Comparison of ENCODE assay signal across 9 cellular contexts in the genomic region with DNA sequence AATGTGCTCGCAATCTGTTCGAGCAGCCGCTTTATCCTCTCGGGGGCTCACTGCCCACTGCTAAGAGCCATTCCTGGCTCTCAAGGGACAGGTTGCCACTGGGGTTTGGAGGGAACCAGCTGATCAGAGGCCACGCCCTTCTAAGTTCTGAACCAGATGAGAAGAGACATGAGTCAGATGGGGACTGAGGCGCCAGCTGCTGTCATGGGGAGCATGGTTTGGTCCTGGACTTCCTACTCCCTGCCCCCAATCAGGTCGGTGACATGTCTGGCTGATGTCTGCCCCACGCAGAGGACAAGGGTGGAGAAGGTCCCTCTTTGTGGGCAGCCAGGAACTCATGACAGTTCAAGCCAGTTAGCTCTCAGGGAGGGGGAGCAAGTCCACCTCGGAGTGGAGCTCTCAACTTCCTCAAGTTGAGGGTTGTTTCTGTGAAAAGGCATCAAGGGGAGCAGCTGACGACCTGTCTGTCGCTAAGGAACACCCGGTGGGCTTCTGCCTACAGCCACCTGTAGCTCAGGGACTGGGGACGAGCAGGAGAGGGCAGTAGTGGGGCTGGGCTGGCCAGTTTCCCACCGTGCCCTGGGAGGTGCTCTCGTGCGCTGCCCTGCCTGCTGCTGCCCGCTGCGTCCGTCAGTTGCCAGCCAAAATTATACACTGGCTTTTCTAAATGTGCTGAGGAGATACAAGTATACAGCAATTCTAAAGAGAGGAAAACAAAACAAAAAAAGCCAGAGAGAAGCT. TPM values are rescaled to one million over a fixed set of nuclear protein-coding genes. Genes with fewer than 3 reads are reported as not detected.
A peak's percentile ranks its signal among the peaks of the same experiment; 100 is the strongest.
DNase-seq lines count a peak whose midpoint lies in the region; ATAC-seq, FAIRE-seq and TF ChIP-seq lines count a peak whose summit lies in the region.
"Had no signal": no experiment of that assay in that cellular context is flagged by ENCODE, and none has a peak within 500 bp of the region (broad histone marks: within the 10 kb centered on the region; RNA-seq: fewer than 3 reads in every experiment).

No MANE protein-coding gene starts in this region.

- no peaks in the 10 kb centered on the region for H3K27me3 Mint-ChIP-seq in endodermal cell (ENCODE audit: insufficient read depth)

- H3K4me1 Mint-ChIP-seq in endodermal cell: peaks cover 4% of the 10 kb centered on the region

- H3K36me3 ChIP-seq in endodermal cell (ENCODE audit: control insufficient read depth, insufficient read depth, low read length): peaks cover 33% of the 10 kb centered on the region

- H3K27ac ChIP-seq in endodermal cell (ENCODE audit: low read depth, low read length): no peak overlapping the region
- H3K27ac ChIP-seq: SJCRH30 had no signal

- peak; percentile 68 for TF ChIP-seq CTCF in endodermal cell (conservative IDR thresholded peaks at IDR 0.05)

- peaks cover 59% of the 10 kb centered on the region for H3K36me3 Mint-ChIP-seq in endodermal cell (ENCODE audit: low read depth)

- peak; percentile 37 to 42 for DNase-seq in activated T-cell treated with anti-CD3 and anti-CD28 coated beads, Interleukin-2, amount 50 U/mL, for 48 hours
- DNase-seq in activated T-cell treated with anti-CD3 and anti-CD28 coated beads, Interleukin-2, amount 50 U/mL, for 1 hour: no peak
- DNase-seq in RCC 7860 (ENCODE audit: low spot score): peak; percentile 75
- DNase-seq in endodermal cell: peak; percentile 90
- DNase-seq in retina: peak; percentile 57
- DNase-seq in NOMO-1 (lab: John Stamatoyannopoulos, UW; ENCODE audit: unreplicated experiment in 2 of 2): no peak
- DNase-seq in NCI-H345 treated with DMSO at 0.1 percent for 48 hours (lab: John Stamatoyannopoulos, UW; ENCODE audit: unreplicated experiment): no peak
- DNase-seq: SJCRH30 had no signal

- no peak overlapping the region for H3K4me3 ChIP-seq in endodermal cell (ENCODE audit: low read length)
- H3K4me3 ChIP-seq: SJCRH30 had no signal

- no peak overlapping the region for H3K4me3 Mint-ChIP-seq in endodermal cell

- ATAC-seq in HG02678 (IDR thresholded peaks at IDR 0.05; ENCODE audit: unreplicated experiment): no peak

- H3K9ac ChIP-seq in endodermal cell (ENCODE audit: extremely low read depth, low read length, poor library complexity, severe bottlenecking): no peak overlapping the region

- WGBS in endodermal cell (ENCODE audit: insufficient coverage in 1 of 2, insufficient read length in 1 of 2), 2 experiments: 83 to 85% methylated on average over 11 to 19 of the region's 19 CpGs

- no peaks in the 10 kb centered on the region for H3K4me1 ChIP-seq in endodermal cell (ENCODE audit: control insufficient read depth, insufficient read depth, low read length)
- H3K4me1 ChIP-seq: SJCRH30 had no signal

- no peaks in the 10 kb centered on the region for H3K27me3 ChIP-seq in endodermal cell (ENCODE audit: control insufficient read depth, insufficient read depth, low read length, poor library complexity, severe bottlenecking)
- H3K27me3 ChIP-seq: SJCRH30 had no signal

- no peak for FAIRE-seq in RCC 7860 (lab: Jason Lieb, UNC)

- peak overlapping the region; percentile 16 for H3K27ac Mint-ChIP-seq in endodermal cell

- no peaks in the 10 kb centered on the region for H3K9me3 Mint-ChIP-seq in endodermal cell

- no peaks in the 10 kb centered on the region for H3K9me3 ChIP-seq in endodermal cell (ENCODE audit: control insufficient read depth, low read length)
- H3K9me3 ChIP-seq: SJCRH30 had no signal

RNA-seq across cellular contexts. Expression of a gene that starts 20.4 kb away (rescaled TPM):
- 100 to 1,000 TPM; 108 to 122 TPM for total RNA-seq in endodermal cell
- polyA plus RNA-seq in endodermal cell (2013, experiment 1 of 2): 139 TPM
- 143 TPM for polyA plus RNA-seq in endodermal cell (2013, experiment 2 of 2)

RNA-seq across cellular contexts. Expression of a gene that starts 54.9 kb away (rescaled TPM):
- 10 to 100 TPM; 18.3 to 19.5 TPM for total RNA-seq in endodermal cell
- polyA plus RNA-seq in endodermal cell (2013, experiment 1 of 2): 11.3 TPM
- polyA plus RNA-seq in endodermal cell (2013, experiment 2 of 2): 9.2 TPM

Comparison
In these comparisons a context has a peak if more than half of its experiments do, and no peak if none do; other contexts are left out.
1. DNase-seq: peak in activated T-cell treated with anti-CD3 and anti-CD28 coated beads, Interleukin-2, amount 50 U/mL, for 48 hours (2 of 2), RCC 7860 (single experiment), endodermal cell (single experiment) and retina (single experiment); none in activated T-cell treated with anti-CD3 and anti-CD28 coated beads, Interleukin-2, amount 50 U/mL, for 1 hour (single experiment), NOMO-1 (0 of 2) and NCI-H345 treated with DMSO at 0.1 percent for 48 hours (single experiment).